Comparison of ENCODE assay signal across 19 cellular contexts in genomic region chr20:33563788-33564187, GRCh38.
DNase-seq lines count a peak whose midpoint lies in the region; ATAC-seq and TF ChIP-seq lines count a peak whose summit lies in the region.
"Had no signal": no experiment of that assay in that cellular context is flagged by ENCODE, and none has a peak within 500 bp of the region (broad histone marks: within the 10 kb centered on the region; RNA-seq: fewer than 3 reads in every experiment).

No MANE protein-coding gene starts in this region.

- POLR2A ChIA-PET in activated CD4-positive, alpha-beta T cell treated with anti-CD3 and anti-CD28 coated beads for 36 hours (lab: Charles Lee): no interaction called here

- H3K36me3 ChIP-seq in Karpas-422 (ENCODE audit: insufficient read depth, low read length) (peaks cover 4% of the 10 kb centered on the region; the same call in 1 of the 2 replicates), neuron (ENCODE audit: insufficient read depth, low read length) (no peaks in the 10 kb centered on the region)
- H3K36me3 ChIP-seq: SJSA1 had no signal

- H3K4me3 ChIP-seq in Karpas-422 (ENCODE audit: low read length) (no peak overlapping the region), dorsolateral prefrontal cortex (peak overlapping the region in 5 of 59 donors; percentile 35 to 52 (median 42)), neuron (ENCODE audit: low read length) (peak overlapping the region; percentile 35)
- H3K4me3 ChIP-seq: A549, SJSA1 had no signal

- DNase-seq in NCI-H146 (lab: John Stamatoyannopoulos, UW): peak; percentile 36
- no peak for DNase-seq in NCI-H146 treated with DMSO at 0.1 percent for 48 hours (lab: John Stamatoyannopoulos, UW; ENCODE audit: unreplicated experiment)
- DNase-seq in Karpas-422: no peak
- DNase-seq in dorsolateral prefrontal cortex: no peak
- DNase-seq in activated CD4-positive, alpha-beta T cell treated with anti-CD3 and anti-CD28 coated beads for 36 hours: no peak
- DNase-seq in NK-92 treated with Interleukin-12 subunit alpha and Interleukin-12 subunit beta, amount 100 ng/mL, for 24 hours (lab: John Stamatoyannopoulos, UW): no peak
- DNase-seq in activated naive CD8-positive, alpha-beta T cell treated with anti-CD3 and anti-CD28 coated beads for 36 hours: no peak
- DNase-seq: C1 segment of cervical spinal cord, DMS153, H9, IMR-90, NCI-H1436 treated with DMSO at 0.1 percent for 48 hours, NCI-H2107, NCI-H2227 treated with DMSO at 0.1 percent for 48 hours, NCI-H526 treated with DMSO at 0.1 percent for 48 hours, SW 1271 had no signal

- H3K27me3 ChIP-seq in Karpas-422 (ENCODE audit: low read length) (no peaks in the 10 kb centered on the region), dorsolateral prefrontal cortex (no peaks in the 10 kb centered on the region), neuron (ENCODE audit: insufficient read depth, low read length) (no peaks in the 10 kb centered on the region)
- H3K27me3 ChIP-seq: SJSA1 had no signal

- H3K9me2 ChIP-seq in Karpas-422 (replicated peaks; ENCODE audit: insufficient read depth, low read length): no peaks in the 10 kb centered on the region

- H3K27ac Mint-ChIP-seq in activated CD4-positive, alpha-beta T cell treated with anti-CD3 and anti-CD28 coated beads for 36 hours: no peak overlapping the region
- H3K27ac Mint-ChIP-seq in activated naive CD8-positive, alpha-beta T cell treated with anti-CD3 and anti-CD28 coated beads for 36 hours: no peak overlapping the region

- no peaks in the 10 kb centered on the region for H3K27me3 Mint-ChIP-seq in activated CD4-positive, alpha-beta T cell treated with anti-CD3 and anti-CD28 coated beads for 36 hours
- H3K27me3 Mint-ChIP-seq in activated naive CD8-positive, alpha-beta T cell treated with anti-CD3 and anti-CD28 coated beads for 36 hours: no peaks in the 10 kb centered on the region

- CTCF ChIA-PET in activated CD4-positive, alpha-beta T cell treated with anti-CD3 and anti-CD28 coated beads for 36 hours (lab: Charles Lee): interaction anchor here (0.7 kb wide), 1 partner anchor 860 kb away, joined by 3 read pairs; no protein-coding TSS in a partner anchor

- H3K9me3 Mint-ChIP-seq in activated CD4-positive, alpha-beta T cell treated with anti-CD3 and anti-CD28 coated beads for 36 hours (ENCODE audit: low read depth): no peaks in the 10 kb centered on the region
- no peaks in the 10 kb centered on the region for H3K9me3 Mint-ChIP-seq in activated naive CD8-positive, alpha-beta T cell treated with anti-CD3 and anti-CD28 coated beads for 36 hours
- H3K9me3 Mint-ChIP-seq: H9 had no signal

- H2AFZ ChIP-seq in Karpas-422 (ENCODE audit: low read length) (no peak overlapping the region), neuron (ENCODE audit: low read depth, low read length) (no peak overlapping the region)

- intact Hi-C loops in dorsolateral prefrontal cortex (cut with DNase I): loop anchor here in 1 of 2 donors (10.0 kb wide), 1 partner anchor 69 kb away; the partner anchor contains the start of gene CBFA2T2
- intact Hi-C loops in activated CD4-positive, alpha-beta T cell treated with anti-CD3 and anti-CD28 coated beads for 36 hours (cut with DNase I, micrococcal nuclease): no loop called here

- no peak overlapping the region for H3K9ac ChIP-seq in Karpas-422 (ENCODE audit: low read length)

- peaks cover 97% of the 10 kb centered on the region for H3K79me2 ChIP-seq in Karpas-422 (ENCODE audit: low read length)

- no peak overlapping the region for H3K4me2 ChIP-seq in Karpas-422 (ENCODE audit: low read depth, low read length, poor library complexity, severe bottlenecking)
- H3K4me2 ChIP-seq: A549 had no signal

- H3K36me3 Mint-ChIP-seq in activated CD4-positive, alpha-beta T cell treated with anti-CD3 and anti-CD28 coated beads for 36 hours (ENCODE audit: low read depth): no peaks in the 10 kb centered on the region
- H3K36me3 Mint-ChIP-seq in activated naive CD8-positive, alpha-beta T cell treated with anti-CD3 and anti-CD28 coated beads for 36 hours: peaks cover under 1% of the 10 kb centered on the region

- H3K4me1 ChIP-seq in Karpas-422 (ENCODE audit: low read length): peaks cover 61% of the 10 kb centered on the region
- H3K4me1 ChIP-seq in neuron (ENCODE audit: insufficient read depth, low read length): peaks cover 13% of the 10 kb centered on the region

- no peaks in the 10 kb centered on the region for H4K20me1 ChIP-seq in Karpas-422 (ENCODE audit: insufficient read depth, low read depth, low read length)

- ATAC-seq in activated CD4-positive, alpha-beta T cell treated with anti-CD3 and anti-CD28 coated beads for 36 hours: no peak
- ATAC-seq: A549 had no signal

- H3K4me1 Mint-ChIP-seq in activated CD4-positive, alpha-beta T cell treated with anti-CD3 and anti-CD28 coated beads for 36 hours: peaks cover 10% of the 10 kb centered on the region
- H3K4me1 Mint-ChIP-seq in activated naive CD8-positive, alpha-beta T cell treated with anti-CD3 and anti-CD28 coated beads for 36 hours: peaks cover 8% of the 10 kb centered on the region

- no peak for TF ChIP-seq CTCF in dorsolateral prefrontal cortex (IDR thresholded peaks at IDR 0.05 in 54 of 56, conservative IDR thresholded peaks at IDR 0.05 in 2 of 56; ENCODE audit: low read depth in 1 of 56, partially characterized antibody in 56 of 56)

- H3K4me3 Mint-ChIP-seq in activated CD4-positive, alpha-beta T cell treated with anti-CD3 and anti-CD28 coated beads for 36 hours: no peak overlapping the region
- H3K4me3 Mint-ChIP-seq in activated naive CD8-positive, alpha-beta T cell treated with anti-CD3 and anti-CD28 coated beads for 36 hours: no peak overlapping the region
- H3K4me3 Mint-ChIP-seq: H9 had no signal

- no peaks in the 10 kb centered on the region for H3K9me3 ChIP-seq in Karpas-422 (ENCODE audit: low read length)
- H3K9me3 ChIP-seq in neuron (ENCODE audit: low read length): no peaks in the 10 kb centered on the region
- H3K9me3 ChIP-seq: A549, SJSA1 had no signal

- H3K27ac ChIP-seq in Karpas-422 (ENCODE audit: low read length): 0 out of 2 replicates have a peak overlapping the region, but pooled peaks have one; percentile 47
- peak overlapping the region in 41 of 59 donors; percentile 9 to 86 (median 60) for H3K27ac ChIP-seq in dorsolateral prefrontal cortex
- H3K27ac ChIP-seq: A549, SJSA1 had no signal
